23 cellular contexts compared by ENCODE assay signal in genomic region chr16:53870831-53871230, GRCh38.
DNase-seq lines count a peak whose midpoint lies in the region; ATAC-seq, FAIRE-seq and TF ChIP-seq lines count a peak whose summit lies in the region.
"Had no signal": no experiment of that assay in that cellular context is flagged by ENCODE, and none has a peak within 500 bp of the region (broad histone marks: within the 10 kb centered on the region; RNA-seq: fewer than 3 reads in every experiment).

No MANE protein-coding gene starts in this region.

- H3K36me3 ChIP-seq in HepG2 (replicated peaks in 1 of 2; ENCODE audit: control insufficient read depth in 1 of 2, insufficient read depth in 2 of 2, low read length in 2 of 2) = peaks cover 0 to 1% of the 10 kb centered on the region in 2 experiments; a peak in 2 of 5 replicates
- no peaks in the 10 kb centered on the region for H3K36me3 ChIP-seq in right lobe of liver
- H3K36me3 ChIP-seq in adipocyte (ENCODE audit: control insufficient read depth, insufficient read depth, low read length, severe bottlenecking) = peaks cover 7% of the 10 kb centered on the region
- no peaks in the 10 kb centered on the region for H3K36me3 ChIP-seq in K562 (ENCODE audit: control insufficient read depth, insufficient read depth, low read length)
- no peaks in the 10 kb centered on the region for H3K36me3 ChIP-seq in pancreas

- in situ Hi-C loops in HepG2 (cut with HindIII; ENCODE audit: extremely low pct_ligation_motif_present, low pct_unique_long_range_greater_than_20kb) (no loop called here), K562 (cut with MboI) (no loop called here)

- H3K4me3 ChIP-seq in HepG2 (replicated peaks in 1 of 3; ENCODE audit: insufficient read depth in 1 of 3, low read depth in 2 of 3, low read length in 3 of 3) (no peak overlapping the region), right lobe of liver (no peak overlapping the region), adipocyte (ENCODE audit: low read length) (peak overlapping the region; percentile 19), K562 (no peak overlapping the region), pancreas (no peak overlapping the region)
- H3K4me3 ChIP-seq: A549; BLaER1 treated with 17β-estradiol and CSF1 and Interleukin-3, amounts not matched to agents 10 nM and 100 nM had no signal

- WGBS in HepG2 (ENCODE audit: low lambda C conversion rate) = 90% methylated on average over 1 of the region's 1 CpG
- WGBS in right lobe of liver (ENCODE audit: insufficient coverage, low coverage, low lambda C conversion rate, missing lambda C conversion rate) = 100% methylated on average over 1 of the region's 1 CpG
- 5% methylated on average over 1 of the region's 1 CpG for WGBS in K562 (ENCODE audit: insufficient coverage, low coverage, missing lambda C conversion rate)
- 94 to 100% methylated on average over 1 of the region's 1 CpG for WGBS in pancreas, 2 donors

- H2AFZ ChIP-seq in HepG2 (ENCODE audit: low read length) (no peak overlapping the region), K562 (ENCODE audit: low read depth, low read length) (no peak overlapping the region)

- H3K9me3 Mint-ChIP-seq in activated CD4-positive, alpha-beta T cell treated with anti-CD3 and anti-CD28 coated beads for 36 hours (ENCODE audit: low read depth) = peaks cover 16% of the 10 kb centered on the region

- DNase-seq in HepG2 (ENCODE audit: low spot score) (no peak), right lobe of liver (no peak), adipocyte (ENCODE audit: low read depth) (no peak), K562 (ENCODE audit: extremely low read depth in 1 of 4, low spot score in 3 of 4) (no peak), pancreas (no peak), sciatic nerve (ENCODE audit: low spot score) (no peak), NCI-H510A (lab: John Stamatoyannopoulos, UW) (no peak)
- DNase-seq in activated CD4-positive, alpha-beta T cell treated with anti-CD3 and anti-CD28 coated beads for 36 hours = no peak
- DNase-seq: AML-193; Caco-2; Calu3; CD4-positive, alpha-beta T cell; CD8-positive, alpha-beta T cell; DMS79 treated with DMSO at 0.1 percent for 48 hours; GF-D8 had no signal

- peaks cover 69% of the 10 kb centered on the region for H3K36me3 Mint-ChIP-seq in activated CD4-positive, alpha-beta T cell treated with anti-CD3 and anti-CD28 coated beads for 36 hours (ENCODE audit: low read depth)

- H3K4me1 Mint-ChIP-seq in activated CD4-positive, alpha-beta T cell treated with anti-CD3 and anti-CD28 coated beads for 36 hours = peaks cover 5% of the 10 kb centered on the region

- intact Hi-C loops in HepG2 (cut with micrococcal nuclease; ENCODE audit: unreplicated experiment) (no loop called here), right lobe of liver (cut with DNase I) (no loop called here), K562 (cut with micrococcal nuclease) (no loop called here), pancreas (cut with DNase I) (no loop called here), sciatic nerve (cut with DNase I) (no loop called here)
- intact Hi-C loops in activated CD4-positive, alpha-beta T cell treated with anti-CD3 and anti-CD28 coated beads for 36 hours (cut with DNase I, micrococcal nuclease) = no loop called here

- ATAC-seq in HepG2 (no peak), right lobe of liver (no peak), K562 (no peak), pancreas (no peak), sciatic nerve (no peak)
- no peak for ATAC-seq in activated CD4-positive, alpha-beta T cell treated with anti-CD3 and anti-CD28 coated beads for 36 hours
- ATAC-seq: A549; CD8-positive, alpha-beta T cell had no signal

- no peak overlapping the region for H3K4me3 Mint-ChIP-seq in activated CD4-positive, alpha-beta T cell treated with anti-CD3 and anti-CD28 coated beads for 36 hours
- H3K4me3 Mint-ChIP-seq: B cell; CD4-positive, alpha-beta T cell; CD8-positive, alpha-beta T cell had no signal

- H3K27ac ChIP-seq in HepG2 (ENCODE audit: extremely low read length, insufficient read depth, low read length) (no peak overlapping the region), right lobe of liver (no peak overlapping the region), K562 (ENCODE audit: extremely low read depth, low read depth, low read length) (no peak overlapping the region), pancreas (no peak overlapping the region)
- H3K27ac ChIP-seq: 22Rv1; A549; BLaER1 treated with 17β-estradiol and CSF1 and Interleukin-3, amounts not matched to agents 10 nM and 100 nM; C4-2B had no signal

- TF ChIP-seq EP300 in HepG2 (IDR thresholded peaks at IDR 0.05; ENCODE audit: low read depth in 2 of 2, low read length in 2 of 2) (no peak), HepG2 (CRISPR knock-in tag; IDR thresholded peaks at IDR 0.05; ENCODE audit: borderline replicate concordance) (no peak), K562 (IDR thresholded peaks at IDR 0.05; ENCODE audit: low read length) (no peak)

- TF ChIP-seq RAD21 in HepG2 (CRISPR knock-in tag; IDR thresholded peaks at IDR 0.05) (no peak), K562 (CRISPR knock-in tag; conservative IDR thresholded peaks at IDR 0.05 in 1 of 2, IDR thresholded peaks at IDR 0.05 in 1 of 2) (no peak)

- no peak for TF ChIP-seq POLR2A in HepG2 (IDR thresholded peaks at IDR 0.05; ENCODE audit: insufficient read depth in 1 of 2, low read depth in 2 of 2, low read length in 2 of 2)
- TF ChIP-seq POLR2A in right lobe of liver (IDR thresholded peaks at IDR 0.05) = no peak
- TF ChIP-seq POLR2A in K562 (conservative IDR thresholded peaks at IDR 0.05) = no peak

- BruUV-seq in HepG2 (replicated peaks; lab: Mats Ljungman, UMichigan) (no TSS peak), K562 (replicated peaks; lab: Mats Ljungman, UMichigan) (no TSS peak)

- H4K20me1 ChIP-seq in HepG2 (ENCODE audit: insufficient read depth, low read length) (no peaks in the 10 kb centered on the region), K562 (replicated peaks; ENCODE audit: control insufficient read depth, insufficient read depth, low read length) (no peaks in the 10 kb centered on the region)

- POLR2A ChIA-PET in HepG2 (lab: Yijun Ruan, JAX) = no interaction called here
- POLR2A ChIA-PET in K562 (lab: Yijun Ruan, JAX) = no interaction called here
- POLR2A ChIA-PET in activated CD4-positive, alpha-beta T cell treated with anti-CD3 and anti-CD28 coated beads for 36 hours (lab: Charles Lee) = no interaction called here

- H3K79me2 ChIP-seq in HepG2 (ENCODE audit: insufficient read depth, low read length) = no peaks in the 10 kb centered on the region
- H3K79me2 ChIP-seq in K562 (ENCODE audit: control insufficient read depth, insufficient read depth, low read length) = no peaks in the 10 kb centered on the region

- TF ChIP-seq CTCF in HepG2 (CRISPR knock-in tag; IDR thresholded peaks at IDR 0.05) (no peak), right lobe of liver (IDR thresholded peaks at IDR 0.05) (no peak), K562 (IDR thresholded peaks at IDR 0.05 in 2 of 3, conservative IDR thresholded peaks at IDR 0.05 in 1 of 3; ENCODE audit: insufficient read depth in 2 of 3, low read depth in 1 of 3, low read length in 3 of 3) (no peak), pancreas (IDR thresholded peaks at IDR 0.05) (no peak)

- H3K27ac Mint-ChIP-seq in activated CD4-positive, alpha-beta T cell treated with anti-CD3 and anti-CD28 coated beads for 36 hours = no peak overlapping the region
- H3K27ac Mint-ChIP-seq: B cell; CD4-positive, alpha-beta T cell; CD8-positive, alpha-beta T cell had no signal

- no peaks in the 10 kb centered on the region for H3K27me3 ChIP-seq in HepG2 (ENCODE audit: control insufficient read depth in 1 of 2, insufficient read depth in 2 of 2, low read length in 2 of 2)
- no peaks in the 10 kb centered on the region for H3K27me3 ChIP-seq in right lobe of liver
- no peaks in the 10 kb centered on the region for H3K27me3 ChIP-seq in adipocyte (replicated peaks; ENCODE audit: control insufficient read depth, insufficient read depth, low read length)
- H3K27me3 ChIP-seq in K562 (ENCODE audit: control insufficient read depth in 2 of 2, insufficient read depth in 2 of 2, low read length in 2 of 2) = no peaks in the 10 kb centered on the region
- H3K27me3 ChIP-seq in pancreas = no peaks in the 10 kb centered on the region
- H3K27me3 ChIP-seq: BLaER1 treated with 17β-estradiol and CSF1 and Interleukin-3, amounts not matched to agents 10 nM and 100 nM had no signal

- H3K9ac ChIP-seq in HepG2 (ENCODE audit: insufficient read depth, low read depth, low read length) = no peak overlapping the region
- no peak overlapping the region for H3K9ac ChIP-seq in adipocyte (ENCODE audit: low read length)
- no peak overlapping the region for H3K9ac ChIP-seq in K562 (ENCODE audit: insufficient read depth in 1 of 2, low read depth in 2 of 2, low read length in 2 of 2)
- H3K9ac ChIP-seq: BLaER1 treated with 17β-estradiol and CSF1 and Interleukin-3, amounts not matched to agents 10 nM and 100 nM had no signal

- H3K4me1 ChIP-seq in HepG2 (ENCODE audit: insufficient read depth, low read length) (no peaks in the 10 kb centered on the region), right lobe of liver (no peaks in the 10 kb centered on the region), adipocyte (ENCODE audit: control insufficient read depth, insufficient read depth, low read length) (peaks cover 12% of the 10 kb centered on the region), K562 (replicated peaks in 1 of 2; ENCODE audit: control insufficient read depth in 2 of 2, insufficient read depth in 2 of 2, low read length in 2 of 2) (no peaks in the 10 kb centered on the region), pancreas (no peaks in the 10 kb centered on the region)
- H3K4me1 ChIP-seq: Caco-2 had no signal

- no peak overlapping the region for H3K4me2 ChIP-seq in HepG2 (ENCODE audit: low read depth, low read length)
- no peak overlapping the region for H3K4me2 ChIP-seq in K562 (ENCODE audit: insufficient read depth, low read length)
- H3K4me2 ChIP-seq: A549; BLaER1 treated with 17β-estradiol and CSF1 and Interleukin-3, amounts not matched to agents 10 nM and 100 nM had no signal

- H3K9me1 ChIP-seq in K562 (ENCODE audit: control insufficient read depth, insufficient read depth, low read length) = no peaks in the 10 kb centered on the region

- H3K9me3 ChIP-seq in HepG2 (ENCODE audit: low read length) (peaks cover 8% of the 10 kb centered on the region), right lobe of liver (no peaks in the 10 kb centered on the region), adipocyte (ENCODE audit: control insufficient read depth, low read length) (peaks cover 13% of the 10 kb centered on the region), K562 (replicated peaks; ENCODE audit: control insufficient read depth, insufficient read depth, low read depth, low read length) (no peaks in the 10 kb centered on the region; the same call in 1 of the 2 replicates), pancreas (no peaks in the 10 kb centered on the region)

- H3K27me3 Mint-ChIP-seq in activated CD4-positive, alpha-beta T cell treated with anti-CD3 and anti-CD28 coated beads for 36 hours = no peaks in the 10 kb centered on the region
- H3K27me3 Mint-ChIP-seq: B cell; CD4-positive, alpha-beta T cell had no signal

- CTCF ChIA-PET in HepG2 (lab: Yijun Ruan, JAX; ENCODE audit: low intra/inter-chr PET ratio, low total read pairs) = no interaction called here
- CTCF ChIA-PET in K562 (lab: Yijun Ruan, JAX; ENCODE audit: low intra/inter-chr PET ratio) = no interaction called here
- CTCF ChIA-PET in activated CD4-positive, alpha-beta T cell treated with anti-CD3 and anti-CD28 coated beads for 36 hours (lab: Charles Lee) = no interaction called here

- FAIRE-seq in HepG2 (lab: Jason Lieb, UNC) (no peak), K562 (lab: Jason Lieb, UNC) (no peak), pancreas (lab: Jason Lieb, UNC) (peak; percentile 67)
- FAIRE-seq: A549, D721Med, GM12892, GM18507 had no signal
